In genomic region chr22:19174106-19175025, GRCh38 we compare ENCODE assay signal across 9 cellular contexts. TPM values are rescaled to one million over a fixed set of nuclear protein-coding genes. Genes with fewer than 3 reads are reported as not detected.
DNase-seq lines count a peak whose midpoint lies in the region; ATAC-seq, FAIRE-seq and TF ChIP-seq lines count a peak whose summit lies in the region.
"Had no signal": no experiment of that assay in that cellular context is flagged by ENCODE, and none has a peak within 500 bp of the region (broad histone marks: within the 10 kb centered on the region; RNA-seq: fewer than 3 reads in every experiment).

No MANE protein-coding gene starts in this region.

- peak; percentile 3 for ATAC-seq in WTC11
- ATAC-seq in GM21786 (IDR thresholded peaks at IDR 0.05; ENCODE audit: unreplicated experiment), result no peak

- no peak for FAIRE-seq in H54 (lab: Jason Lieb, UNC)

- H3K9me3 ChIP-seq in iPS-18c (ENCODE audit: control insufficient read depth, insufficient read depth, low read length), result no peaks in the 10 kb centered on the region

- H3K27ac Mint-ChIP-seq in WTC11, result peak overlapping the region; percentile 79

- peaks cover 51% of the 10 kb centered on the region for H3K4me1 Mint-ChIP-seq in WTC11

- POLR2A ChIA-PET in WTC11 (lab: Charles Lee), result interaction anchor here (0.7 to 1.1 kb wide), 3 partner anchors 27 to 117 kb away, joined by 3 to 4 read pairs (median 3); partner anchors contain the start of genes CLTCL1 and ESS2

- peaks cover 16% of the 10 kb centered on the region for H3K27me3 Mint-ChIP-seq in WTC11 (ENCODE audit: low read depth)

- H3K4me3 Mint-ChIP-seq in WTC11, result peak overlapping the region; percentile 95

- H3K4me3 ChIP-seq in ACC112 (ENCODE audit: low read depth, low read length) (0 out of 2 replicates have a peak overlapping the region, but pooled peaks have one; percentile 6), iPS-18c (ENCODE audit: insufficient read depth, low read depth, low read length) (peak overlapping the region; percentile 15; the same call in 1 of the 2 replicates)

- no peak for TF ChIP-seq CTCF in WTC11 (IDR thresholded peaks at IDR 0.05)

- H3K36me3 ChIP-seq in ACC112 (ENCODE audit: insufficient read depth, low read length), result no peaks in the 10 kb centered on the region

- H3K79me2 ChIP-seq in ACC112 (ENCODE audit: control insufficient read depth, insufficient read depth, low read length, unreplicated experiment), result peaks cover 37% of the 10 kb centered on the region

- H3K9me3 Mint-ChIP-seq in WTC11, result no peaks in the 10 kb centered on the region

- no peak for TF ChIP-seq POLR2A in H54 (IDR thresholded peaks at IDR 0.05; ENCODE audit: low read depth, low read length)

- H3K27me3 ChIP-seq in ACC112 (ENCODE audit: insufficient read depth, low read length), result peaks cover under 1% of the 10 kb centered on the region; the same call in 1 of the 2 replicates

- peak; percentile 72 for DNase-seq in H54 (ENCODE audit: insufficient read length, low spot score)
- peak; percentile 59 for DNase-seq in WTC11 (ENCODE audit: low spot score)
- DNase-seq in caudate nucleus (lab: John Stamatoyannopoulos, UW), result no peak
- DNase-seq in T-helper 9 cell, result no peak
- no peak for DNase-seq in activated effector memory CD4-positive, alpha-beta T cell treated with anti-CD3 and anti-CD28 coated beads, Interleukin-2, amount 50 U/mL, for 16 hours
- DNase-seq: activated effector memory CD4-positive, alpha-beta T cell treated with Interleukin-2 at 50 U/mL for 16 hours had no signal

- peaks cover 29% of the 10 kb centered on the region for H3K4me1 ChIP-seq in ACC112 (ENCODE audit: control insufficient read depth, insufficient read depth, low read length, unreplicated experiment)

- H3K27ac ChIP-seq in ACC112 (ENCODE audit: low read depth, low read length) (peak overlapping the region; percentile 64), caudate nucleus (ENCODE audit: low read depth, low read length) (no peak overlapping the region)

- H3K36me3 Mint-ChIP-seq in WTC11, result no peaks in the 10 kb centered on the region; the same call in 1 of the 2 replicates

- CTCF ChIA-PET in WTC11 (lab: Charles Lee), result interaction anchor here (0.5 to 2.5 kb wide), 2 partner anchors 30 to 164 kb away, joined by 3 to 9 read pairs; partner anchors contain the start of gene ESS2

- no peak overlapping the region for H2AFZ ChIP-seq in ACC112 (ENCODE audit: low read length, unreplicated experiment)

TF ChIP-seq in WTC11, 78 proteins besides CTCF, POLR2A, EP300 and RAD21 (continues in another document):
- TF ChIP-seq CBFB (CRISPR knock-in tag; IDR thresholded peaks at IDR 0.05; ENCODE audit: low read depth), result no peak
- TF ChIP-seq OVOL2 (CRISPR knock-in tag; IDR thresholded peaks at IDR 0.05; ENCODE audit: borderline replicate concordance), result no peak
- TF ChIP-seq ZNF121 (CRISPR knock-in tag; IDR thresholded peaks at IDR 0.05), result 0 out of 2 replicates have a peak, but pooled peaks have one; percentile 14
- 0 out of 2 replicates have a peak, but pooled peaks have one; percentile 27 for TF ChIP-seq EMX1 (CRISPR knock-in tag; IDR thresholded peaks at IDR 0.05)
- no peak for TF ChIP-seq ZNF425 (CRISPR knock-in tag; conservative IDR thresholded peaks at IDR 0.05)
- TF ChIP-seq FOXP4 (CRISPR knock-in tag; IDR thresholded peaks at IDR 0.05), result no peak
- TF ChIP-seq E2F4 (CRISPR knock-in tag; IDR thresholded peaks at IDR 0.05; ENCODE audit: borderline replicate concordance, low read depth), result no peak
- TF ChIP-seq TEAD1 (CRISPR knock-in tag; IDR thresholded peaks at IDR 0.05), result peak; percentile 81
- TF ChIP-seq ZNF671 (CRISPR knock-in tag; IDR thresholded peaks at IDR 0.05), result no peak
- TF ChIP-seq SMAD3 (CRISPR knock-in tag; IDR thresholded peaks at IDR 0.05; ENCODE audit: borderline replicate concordance), result no peak
- TF ChIP-seq ZNF416 (CRISPR knock-in tag; IDR thresholded peaks at IDR 0.05), result 0 out of 2 replicates have a peak, but pooled peaks have one; percentile 39
- TF ChIP-seq ZNF532 (CRISPR knock-in tag; IDR thresholded peaks at IDR 0.05; ENCODE audit: borderline replicate concordance), result no peak
- no peak for TF ChIP-seq USF2 (CRISPR knock-in tag; IDR thresholded peaks at IDR 0.05)
- TF ChIP-seq JAZF1 (CRISPR knock-in tag; IDR thresholded peaks at IDR 0.05), result no peak

RNA-seq across cellular contexts. Expression of gene SLC25A1, which starts 4.2 kb away (rescaled TPM):
- total RNA-seq in WTC11 (2021), result 201 to 213 TPM (median 204 TPM) in 3 replicates

RNA-seq across cellular contexts. Expression of gene GSC2, which starts 24.3 kb away (rescaled TPM):
- 0.44 to 0.68 TPM in 2 of 3 replicates, not detected in the other for total RNA-seq in WTC11 (2021)

RNA-seq across cellular contexts. Expression of gene ESS2, which starts 29.9 kb away (rescaled TPM):
- total RNA-seq in WTC11 (2021), result 18.0 to 19.3 TPM (median 18.3 TPM) in 3 replicates

RNA-seq across cellular contexts. Expression of gene TSSK2, which starts 43.3 kb away (rescaled TPM):
- total RNA-seq in WTC11 (2021), result not detected in 3 replicates

RNA-seq across cellular contexts. Expression of gene DGCR2, which starts 52.2 kb away (rescaled TPM):
- total RNA-seq in WTC11 (2021), result 56.8 to 64.2 TPM (median 60.3 TPM) in 3 replicates

Comparison
In these comparisons a context has a peak if more than half of its experiments do, and no peak if none do; other contexts are left out.
1. DNase-seq: peak in H54 (single experiment) and WTC11 (single experiment); none in caudate nucleus (0 of 61), T-helper 9 cell (single experiment) and activated effector memory CD4-positive, alpha-beta T cell treated with anti-CD3 and anti-CD28 coated beads, Interleukin-2, amount 50 U/mL, for 16 hours (single experiment).